ENCODE assay signal across 27 cellular contexts in the genomic region with DNA sequence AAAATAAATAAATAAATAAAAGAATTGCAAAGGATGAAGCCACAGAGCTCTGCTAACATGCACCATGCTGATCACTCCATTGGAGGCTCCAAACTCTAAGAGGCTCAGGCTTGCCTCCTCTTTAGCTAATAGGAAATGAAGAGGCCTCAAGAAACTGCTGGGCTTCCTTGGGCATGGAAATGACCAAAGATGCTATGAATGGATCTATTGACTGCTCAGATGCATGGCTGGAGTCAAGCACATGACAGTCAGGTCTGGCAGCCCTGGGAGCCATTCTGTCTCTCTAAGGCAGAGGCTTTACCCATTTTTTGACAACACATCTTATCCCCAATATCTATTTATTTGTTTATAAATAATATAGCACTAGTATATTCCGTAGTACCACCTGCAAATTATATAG.
"Had no signal": no experiment of that assay in that cellular context is flagged by ENCODE, and none has a peak within 500 bp of the region (broad histone marks: within the 10 kb centered on the region; RNA-seq: fewer than 3 reads in every experiment).

No MANE protein-coding gene starts in this region.

- ATAC-seq: activated naive CD4-positive, alpha-beta T cell treated with anti-CD3 and anti-CD28 coated beads, Interleukin-2, amount 50 U/mL, for 72 hours; activated T-cell treated with anti-CD3 and anti-CD28 coated beads, Interleukin-2, amount 50 U/mL, for 72 hours; WTC11 had no signal

- H3K27ac ChIP-seq: ascending aorta, breast epithelium, cardiac muscle cell, coronary artery, dorsolateral prefrontal cortex, epithelial cell of prostate, esophagus squamous epithelium had no signal

- DNase-seq: activated CD4-positive, alpha-beta memory T cell treated with anti-CD3 and anti-CD28 coated beads, Interleukin-2, amount 10 ng/mL, durations not matched to agents 7 days and 5 days; activated CD4-positive, alpha-beta T cell treated with anti-CD3 and anti-CD28 coated beads for 1 hour; activated CD4-positive, alpha-beta T cell treated with anti-CD3 and anti-CD28 coated beads for 4 hours; activated CD4-positive, alpha-beta T cell treated with anti-CD3 and anti-CD28 coated beads, Interleukin-2, amount 10 ng/mL, durations not matched to agents 7 days and 5 days; activated CD4-positive, alpha-beta T cell treated with anti-CD3 and anti-CD28 coated beads, Interleukin-2, amount 50 U/mL, for 4 hours; activated CD8-positive, alpha-beta memory T cell treated with anti-CD3 and anti-CD28 coated beads, Interleukin-2, amount 50 U/mL, for 48 hours; activated gamma-delta T cell; activated naive CD4-positive, alpha-beta T cell; activated naive CD4-positive, alpha-beta T cell treated with anti-CD3 and anti-CD28 coated beads, Interleukin-2, amount 10 ng/mL, durations not matched to agents 7 days and 5 days; activated naive CD8-positive, alpha-beta T cell treated with anti-CD3 and anti-CD28 coated beads, Interleukin-2, amount 10 ng/mL, durations not matched to agents 7 days and 5 days; activated T-cell treated with anti-CD3 and anti-CD28 coated beads for 4 hours; activated T-cell treated with anti-CD3 and anti-CD28 coated beads, Interleukin-2, amount 50 U/mL, for 24 hours; activated T-cell treated with anti-CD3 and anti-CD28 coated beads, Interleukin-2, amount 50 U/mL, for 72 hours; central memory CD4-positive, alpha-beta T cell; cerebellar nuclear complex; dorsolateral prefrontal cortex; effector memory CD4-positive, alpha-beta T cell; endodermal cell; esophagus squamous epithelium; T-helper 2 cell had no signal
